Comparison of ENCODE assay signal across 11 cellular contexts in genomic region chr14:86787782-86788181, GRCh38.
DNase-seq lines count a peak whose midpoint lies in the region; TF ChIP-seq lines count a peak whose summit lies in the region.
"Had no signal": no experiment of that assay in that cellular context is flagged by ENCODE, and none has a peak within 500 bp of the region (broad histone marks: within the 10 kb centered on the region; RNA-seq: fewer than 3 reads in every experiment).

No MANE protein-coding gene starts in this region.

- no peak overlapping the region for H3K4me3 Mint-ChIP-seq in activated CD4-positive, alpha-beta memory T cell treated with anti-CD3 and anti-CD28 coated beads, Interleukin-2, amount 10 ng/mL, durations not matched to agents 7 days and 5 days
- no peak overlapping the region for H3K4me3 Mint-ChIP-seq in activated T-cell treated with anti-CD3 and anti-CD28 coated beads, Interleukin-2, amount 50 U/mL, for 24 hours

- CTCF ChIA-PET in activated CD4-positive, alpha-beta memory T cell treated with anti-CD3 and anti-CD28 coated beads, Interleukin-2, amount 10 ng/mL, durations not matched to agents 7 days and 5 days (lab: Charles Lee): no interaction called here

- no peak overlapping the region for H3K27ac Mint-ChIP-seq in activated CD4-positive, alpha-beta memory T cell treated with anti-CD3 and anti-CD28 coated beads, Interleukin-2, amount 10 ng/mL, durations not matched to agents 7 days and 5 days
- no peak overlapping the region for H3K27ac Mint-ChIP-seq in activated T-cell treated with anti-CD3 and anti-CD28 coated beads, Interleukin-2, amount 50 U/mL, for 24 hours

- H3K4me1 Mint-ChIP-seq in activated CD4-positive, alpha-beta memory T cell treated with anti-CD3 and anti-CD28 coated beads, Interleukin-2, amount 10 ng/mL, durations not matched to agents 7 days and 5 days: no peaks in the 10 kb centered on the region
- H3K4me1 Mint-ChIP-seq in activated T-cell treated with anti-CD3 and anti-CD28 coated beads, Interleukin-2, amount 50 U/mL, for 24 hours (ENCODE audit: low read depth): no peaks in the 10 kb centered on the region

- DNase-seq in DMS53 (lab: John Stamatoyannopoulos, UW) (peak; percentile 65), MV-4-11 (lab: John Stamatoyannopoulos, UW) (peak; percentile 54), SK-N-DZ (ENCODE audit: low spot score) (peak; percentile 69), fibroblast of villous mesenchyme (ENCODE audit: low read depth) (peak; percentile 13), mesenteric fat pad (ENCODE audit: low spot score) (no peak)
- DNase-seq in stimulated activated naive CD4-positive, alpha-beta T cell (lab: John Stamatoyannopoulos, UW): no peak
- no peak for DNase-seq in activated CD4-positive, alpha-beta memory T cell treated with anti-CD3 and anti-CD28 coated beads, Interleukin-2, amount 10 ng/mL, durations not matched to agents 7 days and 5 days
- DNase-seq in activated T-cell treated with anti-CD3 and anti-CD28 coated beads, Interleukin-2, amount 50 U/mL, for 24 hours: no peak
- DNase-seq: activated effector memory CD4-positive, alpha-beta T cell treated with anti-CD3 and anti-CD28 coated beads, Interleukin-2, amount 50 U/mL, for 16 hours; central memory CD4-positive, alpha-beta T cell; NCI-H1694 treated with DMSO at 0.1 percent for 48 hours had no signal

- no peaks in the 10 kb centered on the region for H3K27me3 Mint-ChIP-seq in activated CD4-positive, alpha-beta memory T cell treated with anti-CD3 and anti-CD28 coated beads, Interleukin-2, amount 10 ng/mL, durations not matched to agents 7 days and 5 days
- no peaks in the 10 kb centered on the region for H3K27me3 Mint-ChIP-seq in activated T-cell treated with anti-CD3 and anti-CD28 coated beads, Interleukin-2, amount 50 U/mL, for 24 hours

- no peak for TF ChIP-seq CTCF in fibroblast of villous mesenchyme (IDR thresholded peaks at IDR 0.05; ENCODE audit: insufficient read depth, low read depth, low read length)

- POLR2A ChIA-PET in activated CD4-positive, alpha-beta memory T cell treated with anti-CD3 and anti-CD28 coated beads, Interleukin-2, amount 10 ng/mL, durations not matched to agents 7 days and 5 days (lab: Charles Lee): no interaction called here

- H3K9me3 Mint-ChIP-seq in activated CD4-positive, alpha-beta memory T cell treated with anti-CD3 and anti-CD28 coated beads, Interleukin-2, amount 10 ng/mL, durations not matched to agents 7 days and 5 days: peaks cover 11% of the 10 kb centered on the region
- H3K9me3 Mint-ChIP-seq in activated T-cell treated with anti-CD3 and anti-CD28 coated beads, Interleukin-2, amount 50 U/mL, for 24 hours: peaks cover 5% of the 10 kb centered on the region

- H3K36me3 Mint-ChIP-seq in activated CD4-positive, alpha-beta memory T cell treated with anti-CD3 and anti-CD28 coated beads, Interleukin-2, amount 10 ng/mL, durations not matched to agents 7 days and 5 days (ENCODE audit: low read depth): no peaks in the 10 kb centered on the region
- no peaks in the 10 kb centered on the region for H3K36me3 Mint-ChIP-seq in activated T-cell treated with anti-CD3 and anti-CD28 coated beads, Interleukin-2, amount 50 U/mL, for 24 hours (ENCODE audit: low read depth)

- no peak overlapping the region for H3K4me3 ChIP-seq in fibroblast of villous mesenchyme (ENCODE audit: low read depth, low read length)

Comparison
In these comparisons a context has a peak if more than half of its experiments do, and no peak if none do; other contexts are left out.
1. DNase-seq: peak in DMS53 (single experiment), MV-4-11 (single experiment), SK-N-DZ (single experiment) and fibroblast of villous mesenchyme (single experiment); none in stimulated activated naive CD4-positive, alpha-beta T cell (0 of 6), activated CD4-positive, alpha-beta memory T cell treated with anti-CD3 and anti-CD28 coated beads, Interleukin-2, amount 10 ng/mL, durations not matched to agents 7 days and 5 days (single experiment), mesenteric fat pad (single experiment) and activated T-cell treated with anti-CD3 and anti-CD28 coated beads, Interleukin-2, amount 50 U/mL, for 24 hours (single experiment).